In the genomic region with DNA sequence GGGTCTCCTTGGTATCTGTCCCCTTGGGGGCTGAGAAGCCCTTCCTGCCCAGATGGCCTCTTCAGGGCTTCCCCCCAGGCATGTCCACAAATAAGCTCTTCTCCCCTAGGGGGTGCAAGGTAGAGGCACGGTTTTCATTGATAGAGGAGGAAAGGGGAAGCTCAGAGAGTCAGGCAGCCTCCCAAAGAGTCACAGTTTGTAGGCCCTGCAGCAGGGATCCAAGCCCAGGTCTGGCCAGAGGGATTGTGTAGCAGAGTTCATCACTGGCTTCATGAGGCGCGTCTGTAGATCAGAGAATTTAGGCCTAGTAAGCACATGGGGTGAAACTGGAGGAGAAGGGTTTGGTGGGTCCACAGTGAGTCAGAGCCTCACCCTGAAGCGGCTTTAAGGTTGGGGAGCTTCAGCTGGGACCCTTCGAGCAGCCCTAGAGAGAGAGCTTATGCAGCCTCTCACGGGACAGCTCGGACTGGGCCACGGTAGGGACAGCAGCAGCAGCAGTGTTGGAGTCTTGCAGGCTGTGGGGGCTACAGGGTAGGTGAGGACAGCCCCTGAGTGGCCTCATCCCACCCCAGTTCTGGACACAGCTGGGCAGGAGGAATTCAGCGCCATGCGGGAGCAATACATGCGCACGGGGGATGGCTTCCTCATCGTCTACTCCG, we compare ENCODE assay signal across 25 cellular contexts. TPM values are rescaled to one million over a fixed set of nuclear protein-coding genes. Genes with fewer than 3 reads are reported as not detected.
DNase-seq lines count a peak whose midpoint lies in the region; ATAC-seq and TF ChIP-seq lines count a peak whose summit lies in the region.
"Had no signal": no experiment of that assay in that cellular context is flagged by ENCODE, and none has a peak within 500 bp of the region (broad histone marks: within the 10 kb centered on the region; RNA-seq: fewer than 3 reads in every experiment).

No MANE protein-coding gene starts in this region.

- peaks cover 2% of the 10 kb centered on the region for H3K9me3 Mint-ChIP-seq in glutamatergic neuron (ENCODE audit: unreplicated experiment)
- H3K9me3 Mint-ChIP-seq in stimulated activated naive B cell treated with anti-CD40 and anti-IgM and Interleukin-4, amounts not matched to agents 10 μg/mL and 1 μg/mL and 100 μg/mL, for 72 hours: no peaks in the 10 kb centered on the region
- H3K9me3 Mint-ChIP-seq: activated CD4-positive, alpha-beta T cell treated with anti-CD3 and anti-CD28 coated beads, Interleukin-2, amount 10 ng/mL, durations not matched to agents 24 days and 14 days; activated naive CD4-positive, alpha-beta T cell treated with anti-CD3 and anti-CD28 coated beads, Interleukin-2, amount 10 ng/mL, durations not matched to agents 7 days and 5 days; activated T-helper 1 cell treated with anti-CD3 and anti-CD28 coated beads, Interleukin-12 subunit alpha, Interleukin-12 subunit beta, Interleukin-2, Interleukin-4 antibody, amounts not matched to agents 30 ng/mL and 10 ng/mL and 1 ng/mL, durations not matched to agents 14 hours and 24 hours and 36 hours; CD8-positive, alpha-beta T cell; nephron progenitor cell had no signal

- no peak for TF ChIP-seq CTCF in glutamatergic neuron (IDR thresholded peaks at IDR 0.05; ENCODE audit: partially characterized antibody, unreplicated experiment)

- H3K36me3 Mint-ChIP-seq in glutamatergic neuron (ENCODE audit: unreplicated experiment): peaks cover 8% of the 10 kb centered on the region
- no peaks in the 10 kb centered on the region for H3K36me3 Mint-ChIP-seq in stimulated activated naive B cell treated with anti-CD40 and anti-IgM and Interleukin-4, amounts not matched to agents 10 μg/mL and 1 μg/mL and 100 μg/mL, for 72 hours
- H3K36me3 Mint-ChIP-seq: activated naive CD4-positive, alpha-beta T cell treated with anti-CD3 and anti-CD28 coated beads, Interleukin-2, amount 10 ng/mL, durations not matched to agents 7 days and 5 days; CD8-positive, alpha-beta T cell had no signal

- H3K4me1 Mint-ChIP-seq in glutamatergic neuron (ENCODE audit: low read depth, unreplicated experiment): peaks cover 7% of the 10 kb centered on the region
- H3K4me1 Mint-ChIP-seq in stimulated activated naive B cell treated with anti-CD40 and anti-IgM and Interleukin-4, amounts not matched to agents 10 μg/mL and 1 μg/mL and 100 μg/mL, for 72 hours: peaks cover 5 to 9% of the 10 kb centered on the region in 2 donors
- H3K4me1 Mint-ChIP-seq: activated CD4-positive, alpha-beta T cell treated with anti-CD3 and anti-CD28 coated beads, Interleukin-2, amount 10 ng/mL, durations not matched to agents 24 days and 14 days; activated naive CD4-positive, alpha-beta T cell treated with anti-CD3 and anti-CD28 coated beads, Interleukin-2, amount 10 ng/mL, durations not matched to agents 7 days and 5 days had no signal

- no peak overlapping the region for H3K27ac Mint-ChIP-seq in glutamatergic neuron (ENCODE audit: unreplicated experiment)
- peak overlapping the region; percentile 39 for H3K27ac Mint-ChIP-seq in stimulated activated naive B cell treated with anti-CD40 and anti-IgM and Interleukin-4, amounts not matched to agents 10 μg/mL and 1 μg/mL and 100 μg/mL, for 72 hours
- H3K27ac Mint-ChIP-seq: activated CD4-positive, alpha-beta T cell treated with anti-CD3 and anti-CD28 coated beads, Interleukin-2, amount 10 ng/mL, durations not matched to agents 24 days and 14 days; activated naive CD4-positive, alpha-beta T cell treated with anti-CD3 and anti-CD28 coated beads, Interleukin-2, amount 10 ng/mL, durations not matched to agents 7 days and 5 days; activated T-helper 1 cell treated with anti-CD3 and anti-CD28 coated beads, Interleukin-12 subunit alpha, Interleukin-12 subunit beta, Interleukin-2, Interleukin-4 antibody, amounts not matched to agents 30 ng/mL and 10 ng/mL and 1 ng/mL, durations not matched to agents 14 hours and 24 hours and 36 hours; CD8-positive, alpha-beta T cell had no signal

- ATAC-seq in stimulated activated naive B cell treated with anti-CD40 and anti-IgM and Interleukin-4, amounts not matched to agents 10 μg/mL and 1 μg/mL and 100 μg/mL, for 72 hours (replicated peaks): peak; percentile 39 to 46
- no peak for ATAC-seq in HG02763 (IDR thresholded peaks at IDR 0.05; ENCODE audit: unreplicated experiment)
- ATAC-seq: CD8-positive, alpha-beta T cell; mucosa of descending colon; sciatic nerve had no signal

- DNase-seq in DMS 273 (lab: John Stamatoyannopoulos, UW; ENCODE audit: unreplicated experiment) (peak; percentile 17), DMS 273 treated with DMSO at 0.1 percent for 48 hours (lab: John Stamatoyannopoulos, UW) (no peak), NAMALWA (ENCODE audit: low spot score) (peak; percentile 22), glutamatergic neuron (no peak), H4 (ENCODE audit: low spot score) (no peak), NCI-H526 treated with DMSO at 0.1 percent for 48 hours (lab: John Stamatoyannopoulos, UW) (no peak)
- DNase-seq in stimulated activated naive B cell treated with anti-CD40 and anti-IgM and Interleukin-4, amounts not matched to agents 10 μg/mL and 1 μg/mL and 100 μg/mL, for 72 hours: no peak
- DNase-seq: activated CD4-positive, alpha-beta T cell treated with anti-CD3 and anti-CD28 coated beads, Interleukin-2, amount 10 ng/mL, durations not matched to agents 24 days and 14 days; activated naive CD4-positive, alpha-beta T cell treated with anti-CD3 and anti-CD28 coated beads, Interleukin-2, amount 10 ng/mL, durations not matched to agents 7 days and 5 days; aorta; CD8-positive, alpha-beta T cell; GDM1; MM.1S; mucosa of descending colon; NCI-H1694 treated with DMSO at 0.1 percent for 48 hours; NCI-H2171; NCI-H526; nephron progenitor cell; ovary; stimulated activated CD4-positive, alpha-beta T cell treated with anti-CD3 and anti-CD28 coated beads, Interleukin-4, amount 100 ng/mL, for 4 hours; stimulated activated naive CD4-positive, alpha-beta T cell treated with Interleukin-2 at 50 U/mL for 16 hours had no signal

- H3K27me3 Mint-ChIP-seq in glutamatergic neuron (ENCODE audit: unreplicated experiment): peaks cover 3% of the 10 kb centered on the region
- H3K27me3 Mint-ChIP-seq in stimulated activated naive B cell treated with anti-CD40 and anti-IgM and Interleukin-4, amounts not matched to agents 10 μg/mL and 1 μg/mL and 100 μg/mL, for 72 hours: peaks cover 41 to 43% of the 10 kb centered on the region in 2 donors

- H3K4me3 Mint-ChIP-seq in glutamatergic neuron (ENCODE audit: unreplicated experiment): peak overlapping the region; percentile 10
- H3K4me3 Mint-ChIP-seq in stimulated activated naive B cell treated with anti-CD40 and anti-IgM and Interleukin-4, amounts not matched to agents 10 μg/mL and 1 μg/mL and 100 μg/mL, for 72 hours: no peak overlapping the region
- H3K4me3 Mint-ChIP-seq: activated CD4-positive, alpha-beta T cell treated with anti-CD3 and anti-CD28 coated beads, Interleukin-2, amount 10 ng/mL, durations not matched to agents 24 days and 14 days; activated naive CD4-positive, alpha-beta T cell treated with anti-CD3 and anti-CD28 coated beads, Interleukin-2, amount 10 ng/mL, durations not matched to agents 7 days and 5 days; activated T-helper 1 cell treated with anti-CD3 and anti-CD28 coated beads, Interleukin-12 subunit alpha, Interleukin-12 subunit beta, Interleukin-2, Interleukin-4 antibody, amounts not matched to agents 30 ng/mL and 10 ng/mL and 1 ng/mL, durations not matched to agents 14 hours and 24 hours and 36 hours; CD8-positive, alpha-beta T cell; nephron progenitor cell had no signal

RNA-seq across cellular contexts. Expression of a gene that starts 37.5 kb away (rescaled TPM):
- total RNA-seq in glutamatergic neuron (ENCODE audit: unreplicated experiment): not detected
- 0.02 and 0.17 TPM in 2 replicates for total RNA-seq in H4 (2014; rRNA removed; shearing (Covaris generic))
- total RNA-seq: CD8-positive, alpha-beta T cell had no signal

RNA-seq across cellular contexts. Expression of a gene that starts 48.5 kb away (rescaled TPM):
- 41.5 TPM for total RNA-seq in glutamatergic neuron (ENCODE audit: unreplicated experiment)
- total RNA-seq in H4 (2014; rRNA removed; shearing (Covaris generic)): 8.3 and 9.4 TPM in 2 replicates
- total RNA-seq: activated CD4-positive, alpha-beta T cell treated with anti-CD3 and anti-CD28 coated beads, Interleukin-2, amount 10 ng/mL, durations not matched to agents 24 days and 14 days; CD8-positive, alpha-beta T cell; T-helper 2 cell treated with Interferon-gamma antibody and Interleukin-4, amounts not matched to agents 100 ng/mL and 5 ng/mL, for 36 hours had no signal

Comparison
In these comparisons a context has a peak if more than half of its experiments do, and no peak if none do; other contexts are left out.
1. DNase-seq: peak in DMS 273 (single experiment) and NAMALWA (single experiment); none in DMS 273 treated with DMSO at 0.1 percent for 48 hours (single experiment), glutamatergic neuron (single experiment), stimulated activated naive B cell treated with anti-CD40 and anti-IgM and Interleukin-4, amounts not matched to agents 10 μg/mL and 1 μg/mL and 100 μg/mL, for 72 hours (single experiment), H4 (single experiment) and NCI-H526 treated with DMSO at 0.1 percent for 48 hours (single experiment).